Comparison of ENCODE assay signal across 17 cellular contexts in the genomic region with DNA sequence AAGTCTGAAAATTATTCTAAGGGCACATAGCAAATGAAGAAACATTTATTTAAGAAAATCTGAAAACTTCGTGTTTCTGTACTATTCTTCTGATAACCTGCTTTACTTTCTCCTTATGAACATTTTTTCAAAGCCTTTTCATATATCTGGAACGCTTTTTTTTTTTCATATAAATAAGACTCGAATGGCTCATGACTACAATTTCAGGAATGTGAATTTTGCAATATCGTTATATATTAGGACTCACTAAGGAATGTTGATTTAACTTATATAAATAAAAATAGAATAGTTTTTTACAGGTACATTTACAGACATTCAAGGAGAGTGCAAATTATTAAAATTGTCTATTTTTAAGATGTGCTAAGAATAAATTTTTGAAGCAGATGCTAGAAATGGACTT. TPM values are rescaled to one million over a fixed set of nuclear protein-coding genes. Genes with fewer than 3 reads are reported as not detected.
DNase-seq lines count a peak whose midpoint lies in the region; ATAC-seq, FAIRE-seq and TF ChIP-seq lines count a peak whose summit lies in the region.
"Had no signal": no experiment of that assay in that cellular context is flagged by ENCODE, and none has a peak within 500 bp of the region (broad histone marks: within the 10 kb centered on the region; RNA-seq: fewer than 3 reads in every experiment).

No MANE protein-coding gene starts in this region.

- intact Hi-C loops in IMR-90 (cut with micrococcal nuclease): loop anchor here (1.0 kb wide), 1 partner anchor 42 kb away; a partner anchor contains a TSS

- H3K36me3 ChIP-seq in IMR-90 (ENCODE audit: control insufficient read depth, insufficient read depth, low read length) (peaks cover 9% of the 10 kb centered on the region), brain microvascular endothelial cell (replicated peaks) (peaks cover 6% of the 10 kb centered on the region), tibial nerve (peaks cover 0 to 22% (median 0%) of the 10 kb centered on the region in 3 donors)
- H3K36me3 ChIP-seq: colonic mucosa had no signal

- H3K56ac ChIP-seq in IMR-90 (ENCODE audit: extremely low read depth, insufficient read depth, low read length): no peak overlapping the region

- H3K9me3 ChIP-seq in A549 (no peaks in the 10 kb centered on the region), IMR-90 (ENCODE audit: control insufficient read depth, insufficient read depth, low read length) (no peaks in the 10 kb centered on the region), tibial nerve (no peaks in the 10 kb centered on the region)
- H3K9me3 ChIP-seq: colonic mucosa, esophagus squamous epithelium, suprapubic skin had no signal

- no peak overlapping the region for H3K9ac ChIP-seq in IMR-90 (ENCODE audit: low read depth, low read length)
- H3K9ac ChIP-seq: parathyroid adenoma had no signal

- POLR2A ChIA-PET in A549 (lab: Yijun Ruan, JAX) (no interaction called here), IMR-90 (lab: Charles Lee; ENCODE audit: unreplicated experiment) (no interaction called here)

- no peak overlapping the region for H4K5ac ChIP-seq in IMR-90 (ENCODE audit: low read depth, low read length)

- H2AK5ac ChIP-seq in IMR-90 (ENCODE audit: low read depth, low read length): no peak overlapping the region

- H3K79me1 ChIP-seq in IMR-90 (ENCODE audit: low read depth in 1 of 2, low read length in 2 of 2): peaks cover 28 to 67% of the 10 kb centered on the region in 2 experiments

- 18% methylated on average over 4 of the region's 4 CpGs for WGBS in A549 (ENCODE audit: missing lambda C conversion rate)
- WGBS in IMR-90 (ENCODE audit: extremely low coverage in 2 of 2, insufficient read length in 1 of 2), 2 experiments: no CpG with 5 or more reads among the region's 4 CpGs
- 53 to 63% methylated on average over 4 of the region's 4 CpGs for WGBS in tibial nerve, 2 donors

- H2BK5ac ChIP-seq in IMR-90 (ENCODE audit: low read depth, low read length, poor library complexity, severe bottlenecking): peak overlapping the region; percentile 42

- DNase-seq in A549 (ENCODE audit: low read depth in 1 of 2, low spot score in 1 of 2) (peak in 1 of 2 experiments; percentile 10), IMR-90 (peak; percentile 82), brain microvascular endothelial cell (no peak), hepatic stellate cell (ENCODE audit: low spot score) (peak; percentile 27), DMS 273 (lab: John Stamatoyannopoulos, UW; ENCODE audit: unreplicated experiment) (no peak), NCI-H524 treated with DMSO at 0.1 percent for 48 hours (lab: John Stamatoyannopoulos, UW) (no peak), tibial nerve (ENCODE audit: low spot score in 2 of 2) (no peak)
- DNase-seq: activated naive CD4-positive, alpha-beta T cell treated with anti-CD3 and anti-CD28 coated beads, Interleukin-2, amount 50 U/mL, for 16 hours; colonic mucosa; esophagus squamous epithelium; H9; NCI-H2171 had no signal

- H2BK120ac ChIP-seq in IMR-90 (ENCODE audit: low read depth, low read length): peak overlapping the region; percentile 69; the same call in 1 of the 2 replicates

- no peak overlapping the region for H3K23ac ChIP-seq in IMR-90 (ENCODE audit: low read depth, low read length)

- H3K14ac ChIP-seq in IMR-90 (replicated peaks; ENCODE audit: low read depth, low read length): no peak overlapping the region

- H3K4me1 ChIP-seq in A549: peaks cover 36% of the 10 kb centered on the region; the same call in 2 of the 3 replicates
- peaks cover 14% of the 10 kb centered on the region for H3K4me1 ChIP-seq in IMR-90 (ENCODE audit: control insufficient read depth, insufficient read depth, low read length)
- H3K4me1 ChIP-seq in tibial nerve: peaks cover 0 to 18% (median 3%) of the 10 kb centered on the region in 4 donors
- H3K4me1 ChIP-seq: colonic mucosa had no signal

- peaks cover 47% of the 10 kb centered on the region for H4K20me1 ChIP-seq in IMR-90 (ENCODE audit: insufficient read depth, low read length)

- no peak overlapping the region for H4K91ac ChIP-seq in IMR-90 (ENCODE audit: insufficient read depth, low read depth, low read length)

- TF ChIP-seq POLR2A in A549 (IDR thresholded peaks at IDR 0.05; ENCODE audit: low read length) (no peak), IMR-90 (IDR thresholded peaks at IDR 0.05; ENCODE audit: low read depth, low read length) (no peak), tibial nerve (IDR thresholded peaks at IDR 0.05) (no peak)

- CTCF ChIA-PET in A549 (lab: Yijun Ruan, JAX): interaction anchor here (0.6 to 1.8 kb wide), 3 partner anchors 8 to 237 kb away, joined by 3 to 9 read pairs (median 3); no protein-coding TSS in a partner anchor
- CTCF ChIA-PET in IMR-90 (lab: Yijun Ruan, JAX): no interaction called here

- H3K4ac ChIP-seq in IMR-90 (ENCODE audit: low read depth, low read length): peak overlapping the region; percentile 24

- FAIRE-seq in A549 (lab: Jason Lieb, UNC): no peak
- FAIRE-seq: D721Med had no signal

- no peak overlapping the region for H2BK20ac ChIP-seq in IMR-90 (ENCODE audit: low read depth, low read length)

- no peak overlapping the region for H2AK9ac ChIP-seq in IMR-90 (replicated peaks; ENCODE audit: low read depth, low read length, poor library complexity)

- H3K4me3 ChIP-seq in A549 (no peak overlapping the region), IMR-90 (ENCODE audit: insufficient read depth, low read depth, low read length) (no peak overlapping the region), brain microvascular endothelial cell (ENCODE audit: low read depth, low read length) (no peak overlapping the region), tibial nerve (no peak overlapping the region)
- H3K4me3 ChIP-seq: colonic mucosa, esophagus squamous epithelium, suprapubic skin had no signal

- ATAC-seq in A549 (no peak), IMR-90 (ENCODE audit: low read depth) (peak; percentile 22), GM18519 (IDR thresholded peaks at IDR 0.05; ENCODE audit: low FRiP score, unreplicated experiment) (no peak)

- H2BK15ac ChIP-seq in IMR-90 (ENCODE audit: low read depth, low read length): no peak overlapping the region

- H3K27ac ChIP-seq in A549 (peak overlapping the region in 1 of 2 experiments; percentile 40; a peak in 2 of 6 replicates), IMR-90 (ENCODE audit: insufficient read depth, low read length) (peak overlapping the region; percentile 57), brain microvascular endothelial cell (peak overlapping the region; percentile 17), tibial nerve (no peak overlapping the region)
- H3K27ac ChIP-seq: colonic mucosa, esophagus squamous epithelium, parathyroid adenoma, suprapubic skin, VCaP had no signal

- TF ChIP-seq RAD21 in A549 (conservative IDR thresholded peaks at IDR 0.05 in 1 of 2, IDR thresholded peaks at IDR 0.05 in 1 of 2): no peak
- no peak for TF ChIP-seq RAD21 in IMR-90 (IDR thresholded peaks at IDR 0.05; ENCODE audit: low read length)

- peaks cover 12% of the 10 kb centered on the region; the same call in 1 of the 2 replicates for H3K9me1 ChIP-seq in IMR-90 (ENCODE audit: insufficient read depth, low read length)

- H3K18ac ChIP-seq in IMR-90 (ENCODE audit: low read depth, low read length): no peak overlapping the region

- H2AFZ ChIP-seq in IMR-90 (replicated peaks; ENCODE audit: low read length, poor library complexity): no peak overlapping the region
- H2AFZ ChIP-seq: parathyroid adenoma had no signal

- TF ChIP-seq EP300 in A549 (IDR thresholded peaks at IDR 0.05): no peak
- TF ChIP-seq EP300 in tibial nerve (IDR thresholded peaks at IDR 0.05): no peak

- H4K8ac ChIP-seq in IMR-90 (ENCODE audit: low read depth in 2 of 2, low read length in 2 of 2): no peak overlapping the region

- H3K27me3 ChIP-seq in IMR-90 (ENCODE audit: control insufficient read depth, insufficient read depth, low read length) (no peaks in the 10 kb centered on the region), brain microvascular endothelial cell (replicated peaks) (no peaks in the 10 kb centered on the region), tibial nerve (no peaks in the 10 kb centered on the region)
- H3K27me3 ChIP-seq: colonic mucosa, esophagus squamous epithelium, suprapubic skin had no signal

- dilution Hi-C loops in IMR-90 (cut with HindIII; ENCODE audit: low sequenced_read_pairs, unreplicated experiment): no loop called here

- no TSS peak for BruUV-seq in IMR-90 (replicated peaks; lab: Mats Ljungman, UMichigan)

- peak overlapping the region; percentile 44 for H3K4me2 ChIP-seq in A549
- peak overlapping the region; percentile 39; the same call in 1 of the 2 replicates for H3K4me2 ChIP-seq in IMR-90 (ENCODE audit: low read depth, low read length)

- no peak for TF ChIP-seq CTCF in A549 (IDR thresholded peaks at IDR 0.05)
- no peak for TF ChIP-seq CTCF in IMR-90 (conservative IDR thresholded peaks at IDR 0.05; ENCODE audit: low read depth, low read length)
- TF ChIP-seq CTCF in brain microvascular endothelial cell (IDR thresholded peaks at IDR 0.05; ENCODE audit: low read depth, low read length, missing control alignments): no peak
- no peak for TF ChIP-seq CTCF in tibial nerve (IDR thresholded peaks at IDR 0.05)

- in situ Hi-C loops in IMR-90 (cut with MboI; ENCODE audit: low sequenced_read_pairs) (loop anchor here (25.0 kb wide), 2 partner anchors 954 to 1254 kb away; no protein-coding TSS in a partner anchor), brain microvascular endothelial cell (cut with HindIII; ENCODE audit: low pct_ligation_motif_present, low sequenced_read_pairs) (no loop called here)

TF ChIP-seq in A549, 52 proteins besides CTCF, POLR2A, EP300 and RAD21:
- TF ChIP-seq CEBPB (IDR thresholded peaks at IDR 0.05): peak; percentile 24 to 75; a peak in 3 of 4 replicates
- no peak for TF ChIP-seq KDM1A (IDR thresholded peaks at IDR 0.05; ENCODE audit: low read depth)
- no peak for TF ChIP-seq FOSL2 (IDR thresholded peaks at IDR 0.05)
- TF ChIP-seq FOSL2 (CRISPR knock-in tag; IDR thresholded peaks at IDR 0.05): peak; percentile 34; the same call in 1 of the 2 replicates

TF ChIP-seq in IMR-90, 13 proteins besides CTCF, POLR2A, EP300 and RAD21:
- 0 out of 2 replicates have a peak, but pooled peaks have one; percentile 4 for TF ChIP-seq FOS (IDR thresholded peaks at IDR 0.05; ENCODE audit: low read depth, low read length)
- TF ChIP-seq MAFK (IDR thresholded peaks at IDR 0.05; ENCODE audit: low read depth, low read length): no peak
- no peak for TF ChIP-seq BHLHE40 (IDR thresholded peaks at IDR 0.05; ENCODE audit: low read depth, low read length)
- peak; percentile 90 for TF ChIP-seq CEBPB (IDR thresholded peaks at IDR 0.05; ENCODE audit: low read depth, low read length)

RNA-seq across cellular contexts. Expression of a gene that starts 42.9 kb away (rescaled TPM):
- polyA plus RNA-seq in A549 (2011; rRNA removed) (58.3 and 86.0 TPM in 2 replicates), A549 (2017; fragmentation: RNase III; extraction: RNeasy Plus Mini Kit Qiagen cat#74134 plus additional on column Dnase treatment) (31.0 to 33.7 TPM (median 32.8 TPM) in 3 replicates), IMR-90 (2012; rRNA removed) (18.7 and 24.3 TPM in 2 replicates)
- 10.4 and 11.9 TPM in 2 replicates for polyA plus RNA-seq in A549 (2012; cell fraction: cytosol; rRNA removed)
- 5.9 and 10.2 TPM in 2 replicates for polyA plus RNA-seq in A549 (2012; cell fraction: nucleus; rRNA removed)
- 14.7 and 14.8 TPM in 2 replicates for polyA minus RNA-seq in A549 (2011; rRNA and poly(A)+ RNA removed)
- total RNA-seq in IMR-90 (2012; rRNA removed) (29.2 and 63.9 TPM in 2 replicates), tibial nerve (100 to 1,000 TPM in 1 of 4 donors, 10 to 100 TPM in 3; 74.3 to 107 (median 84.9) TPM)
- polyA plus RNA-seq in IMR-90 (2012; cell fraction: cytosol; rRNA removed): 1.5 and 3.1 TPM in 2 replicates
- polyA plus RNA-seq in IMR-90 (2012; cell fraction: nucleus; rRNA removed; ENCODE audit: low replicate concordance): 1.7 and 29.8 TPM in 2 replicates

Comparison
In these comparisons a context has a peak if more than half of its experiments do, and no peak if none do; other contexts are left out.
1. DNase-seq: peak in IMR-90 (single experiment) and hepatic stellate cell (single experiment); none in brain microvascular endothelial cell (single experiment), DMS 273 (single experiment), NCI-H524 treated with DMSO at 0.1 percent for 48 hours (single experiment) and tibial nerve (0 of 2).
2. H3K27ac ChIP-seq: peak in IMR-90 (single experiment) and brain microvascular endothelial cell (single experiment); none in tibial nerve (0 of 4).